In the genomic region with DNA sequence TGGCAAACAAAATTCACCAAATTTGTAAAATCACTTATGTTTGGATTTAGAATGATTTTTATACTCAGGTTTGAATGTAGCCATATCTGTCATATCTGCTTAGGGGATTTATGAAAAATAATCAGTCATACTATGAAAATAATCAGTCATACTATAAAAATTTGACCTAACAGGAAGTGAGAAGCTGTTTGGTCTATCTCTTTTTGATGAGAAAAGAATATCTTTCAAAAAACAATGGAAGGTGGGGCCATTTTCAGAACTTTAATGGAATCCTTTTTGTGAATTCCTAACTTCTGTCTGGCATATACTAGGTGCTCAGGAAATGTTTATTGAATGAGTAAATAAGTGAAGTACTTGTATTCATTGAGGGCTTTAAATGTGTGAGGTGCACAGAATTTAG, we compare ENCODE assay signal across 20 cellular contexts.
DNase-seq lines count a peak whose midpoint lies in the region; FAIRE-seq and TF ChIP-seq lines count a peak whose summit lies in the region.
"Had no signal": no experiment of that assay in that cellular context is flagged by ENCODE, and none has a peak within 500 bp of the region (broad histone marks: within the 10 kb centered on the region; RNA-seq: fewer than 3 reads in every experiment).

No MANE protein-coding gene starts in this region.

- FAIRE-seq in keratinocyte (lab: Jason Lieb, UNC) (no peak), urothelium cell line (lab: Jason Lieb, UNC) (no peak)

- dilution Hi-C loops in keratinocyte (cut with MboI; ENCODE audit: extremely low pct_ligation_motif_present, low sequenced_read_pairs), result no loop called here

- H3K79me2 ChIP-seq in keratinocyte (ENCODE audit: control insufficient read depth, insufficient read depth, low read length), result no peaks in the 10 kb centered on the region

- DNase-seq in ELR (ENCODE audit: low read depth), result peak; percentile 44
- DNase-seq in HT1080 (ENCODE audit: low read depth), result peak; percentile 21
- peak; percentile 32 for DNase-seq in dermis blood vessel endothelial cell
- no peak for DNase-seq in keratinocyte (ENCODE audit: low read depth, low spot score)
- no peak for DNase-seq in GM19238 (ENCODE audit: insufficient read length, low spot score)
- no peak for DNase-seq in urothelium cell line (ENCODE audit: low spot score)
- DNase-seq in activated naive CD4-positive, alpha-beta T cell treated with Interleukin-2 at 50 U/mL for 16 hours, result no peak
- DNase-seq: Caco-2; DMS153; H9; KBM-7; NCI-H1417 treated with DMSO at 0.1 percent for 48 hours; NCI-H2029; NCI-H2171; NCI-H446; NCI-H69; NK-92 treated with Interleukin-12 subunit alpha and Interleukin-12 subunit beta, amount 100 ng/mL, for 24 hours; RPMI8226; SJCRH30 had no signal

- no peaks in the 10 kb centered on the region for H3K27me3 ChIP-seq in keratinocyte (ENCODE audit: control insufficient read depth, extremely low read depth, insufficient read depth, low read length)
- H3K27me3 ChIP-seq: SJCRH30 had no signal

- H2AFZ ChIP-seq in keratinocyte (ENCODE audit: control insufficient read depth, low read length), result no peak overlapping the region

- H3K27ac ChIP-seq in keratinocyte (ENCODE audit: control insufficient read depth, insufficient read depth, low read length), result peak overlapping the region; percentile 18
- H3K27ac ChIP-seq: HL-60, SJCRH30 had no signal

- peaks cover 18% of the 10 kb centered on the region for H3K4me1 ChIP-seq in keratinocyte (ENCODE audit: control insufficient read depth, extremely low read depth, insufficient read depth, low read length)
- H3K4me1 ChIP-seq: Caco-2, SJCRH30 had no signal

- H3K9me1 ChIP-seq in keratinocyte (ENCODE audit: control insufficient read depth, extremely low read depth, insufficient read depth, low read length), result no peaks in the 10 kb centered on the region

- peak overlapping the region; percentile 11 for H3K4me2 ChIP-seq in keratinocyte (ENCODE audit: control insufficient read depth, extremely low read depth, insufficient read depth, low read depth, low read length)

- TF ChIP-seq CTCF in keratinocyte (optimal IDR thresholded peaks at IDR 0.05 in 1 of 3, IDR thresholded peaks at IDR 0.05 in 1 of 3, conservative IDR thresholded peaks at IDR 0.05 in 1 of 3; ENCODE audit: extremely low read depth in 1 of 3, insufficient read depth in 2 of 3, low read length in 3 of 3), result no peak

- no peaks in the 10 kb centered on the region for H3K9me3 ChIP-seq in keratinocyte (ENCODE audit: control insufficient read depth, low read depth, low read length)
- H3K9me3 ChIP-seq: Caco-2, SJCRH30 had no signal

- H4K20me1 ChIP-seq in keratinocyte (ENCODE audit: control insufficient read depth, extremely low read depth, insufficient read depth, low read length), result no peaks in the 10 kb centered on the region

- H3K4me3 ChIP-seq in keratinocyte (ENCODE audit: control insufficient read depth in 2 of 3, extremely low read depth in 1 of 3, insufficient read depth in 2 of 3, low read depth in 1 of 3, low read length in 3 of 3), result no peak overlapping the region
- H3K4me3 ChIP-seq: SJCRH30 had no signal

- no peak overlapping the region for H3K9ac ChIP-seq in keratinocyte (ENCODE audit: control insufficient read depth, extremely low read depth, insufficient read depth, low read length)

- H3K36me3 ChIP-seq in keratinocyte (ENCODE audit: control insufficient read depth in 2 of 2, extremely low read depth in 1 of 2, insufficient read depth in 2 of 2, low read length in 2 of 2), result no peaks in the 10 kb centered on the region

Comparison
In these comparisons a context has a peak if more than half of its experiments do, and no peak if none do; other contexts are left out.
1. DNase-seq: peak in ELR (single experiment), HT1080 (single experiment) and dermis blood vessel endothelial cell (single experiment); none in keratinocyte (single experiment), GM19238 (single experiment), urothelium cell line (single experiment) and activated naive CD4-positive, alpha-beta T cell treated with Interleukin-2 at 50 U/mL for 16 hours (single experiment).